Comparison of ENCODE assay signal across 16 cellular contexts in genomic region chr3:111506435-111506834, GRCh38. TPM values are rescaled to one million over a fixed set of nuclear protein-coding genes. Genes with fewer than 3 reads are reported as not detected.
A peak's percentile ranks its signal among the peaks of the same experiment; 100 is the strongest.
DNase-seq lines count a peak whose midpoint lies in the region; ATAC-seq, FAIRE-seq and TF ChIP-seq lines count a peak whose summit lies in the region.
"Had no signal": no experiment of that assay in that cellular context is flagged by ENCODE, and none has a peak within 500 bp of the region (broad histone marks: within the 10 kb centered on the region; RNA-seq: fewer than 3 reads in every experiment).

No MANE protein-coding gene starts in this region.

- no peaks in the 10 kb centered on the region for H3K4me1 ChIP-seq in GM12878 (ENCODE audit: control insufficient read depth, insufficient read depth, low read length)

- intact Hi-C loops in GM12878 (cut with micrococcal nuclease; ENCODE audit: unreplicated experiment) = no loop called here
- intact Hi-C loops in activated CD8-positive, alpha-beta T cell treated with anti-CD3 and anti-CD28 coated beads for 36 hours (cut with micrococcal nuclease) = no loop called here

- H3K36me3 Mint-ChIP-seq in activated CD8-positive, alpha-beta T cell treated with anti-CD3 and anti-CD28 coated beads for 36 hours (ENCODE audit: low read depth) = no peaks in the 10 kb centered on the region
- no peaks in the 10 kb centered on the region for H3K36me3 Mint-ChIP-seq in endothelial cell (ENCODE audit: low read depth, unreplicated experiment)

- TF ChIP-seq RAD21 in GM12878 (IDR thresholded peaks at IDR 0.05; ENCODE audit: insufficient read depth, low read depth, low read length) = no peak

- no peaks in the 10 kb centered on the region for H3K79me2 ChIP-seq in GM12878 (ENCODE audit: control insufficient read depth, insufficient read depth, low read length)

- no peak overlapping the region for H3K4me3 ChIP-seq in GM12878

- no peaks in the 10 kb centered on the region for H3K36me3 ChIP-seq in GM12878 (ENCODE audit: control insufficient read depth in 2 of 2, insufficient read depth in 2 of 2, low read length in 1 of 2)

- H3K9ac ChIP-seq in GM12878 (ENCODE audit: control insufficient read depth, insufficient read depth, low read length) = no peak overlapping the region

- BruUV-seq in GM12878 (replicated peaks; lab: Mats Ljungman, UMichigan) = no TSS peak

- CTCF ChIA-PET in GM12878 (lab: Yijun Ruan, JAX) = interaction anchor here (0.5 to 0.7 kb wide), 2 partner anchors 35 to 198 kb away, joined by 3 read pairs; partner anchors contain the start of gene CD96
- CTCF ChIA-PET in activated CD8-positive, alpha-beta T cell treated with anti-CD3 and anti-CD28 coated beads for 36 hours (lab: Charles Lee) = no interaction called here
- CTCF ChIA-PET in HEK293T (lab: Yijun Ruan, JAX) = no interaction called here

- SMC1A ChIA-PET in GM12878 (lab: Charles Lee; ENCODE audit: uncharacterized antibody, unreplicated experiment) = no interaction called here

- DNase-seq in GM12878 (ENCODE audit: low read depth, low spot score) = no peak
- no peak for DNase-seq in activated CD8-positive, alpha-beta T cell treated with anti-CD3 and anti-CD28 coated beads for 36 hours
- DNase-seq in medulla oblongata (ENCODE audit: extremely low spot score) = no peak
- DNase-seq in HEK293T (ENCODE audit: extremely low spot score) = no peak
- DNase-seq in endothelial cell (ENCODE audit: low spot score) = no peak
- DNase-seq: activated CD4-positive, CD25-positive, alpha-beta regulatory T cell; DND-41; midbrain; NCI-H1048; NK-92 treated with Interleukin-12 subunit alpha and Interleukin-12 subunit beta, amount 100 ng/mL, for 24 hours; right cardiac atrium; T-helper 1 cell had no signal

- 4% methylated on average over 1 of the region's 1 CpG for WGBS in GM12878 (ENCODE audit: insufficient coverage, insufficient replicate concordance, low lambda C conversion rate, missing lambda C conversion rate)

- in situ Hi-C loops in GM12878 (cut with MboI) = no loop called here

- no peak overlapping the region for H3K4me2 ChIP-seq in GM12878 (ENCODE audit: control insufficient read depth, insufficient read depth)

- peaks cover 6% of the 10 kb centered on the region for H3K9me3 Mint-ChIP-seq in activated CD8-positive, alpha-beta T cell treated with anti-CD3 and anti-CD28 coated beads for 36 hours
- no peaks in the 10 kb centered on the region for H3K9me3 Mint-ChIP-seq in endothelial cell (ENCODE audit: unreplicated experiment)

- H3K27ac Mint-ChIP-seq in activated CD8-positive, alpha-beta T cell treated with anti-CD3 and anti-CD28 coated beads for 36 hours = no peak overlapping the region
- H3K27ac Mint-ChIP-seq in endothelial cell (ENCODE audit: unreplicated experiment) = no peak overlapping the region
- H3K27ac Mint-ChIP-seq: IgD-negative memory B cell had no signal

- POLR2A ChIA-PET in GM12878 (lab: Charles Lee) (no interaction called here), HEK293T (lab: Yijun Ruan, JAX) (no interaction called here)
- POLR2A ChIA-PET in activated CD8-positive, alpha-beta T cell treated with anti-CD3 and anti-CD28 coated beads for 36 hours (lab: Charles Lee) = no interaction called here

- H4K20me1 ChIP-seq in GM12878 (ENCODE audit: control insufficient read depth, insufficient read depth) = no peaks in the 10 kb centered on the region

- FAIRE-seq in GM12878 (lab: Jason Lieb, UNC) = no peak

- peak; percentile 72 for ATAC-seq in GM19025 (IDR thresholded peaks at IDR 0.05; ENCODE audit: low read depth, unreplicated experiment)
- ATAC-seq in GM21786 (IDR thresholded peaks at IDR 0.05; ENCODE audit: unreplicated experiment) = peak; percentile 76
- peak; percentile 75 for ATAC-seq in HG03103 (IDR thresholded peaks at IDR 0.05; ENCODE audit: low read depth, unreplicated experiment)
- peak; percentile 71 for ATAC-seq in GM12878
- no peak for ATAC-seq in activated CD8-positive, alpha-beta T cell treated with anti-CD3 and anti-CD28 coated beads for 36 hours
- ATAC-seq: right cardiac atrium had no signal

- H3K9me3 ChIP-seq in GM12878 (replicated peaks; ENCODE audit: control insufficient read depth, insufficient read depth, low read length) = no peaks in the 10 kb centered on the region

- no peak overlapping the region for H3K4me3 Mint-ChIP-seq in activated CD8-positive, alpha-beta T cell treated with anti-CD3 and anti-CD28 coated beads for 36 hours
- H3K4me3 Mint-ChIP-seq in endothelial cell (ENCODE audit: unreplicated experiment) = no peak overlapping the region
- H3K4me3 Mint-ChIP-seq: IgD-negative memory B cell had no signal

- H3K27me3 ChIP-seq in GM12878 (replicated peaks in 1 of 2; ENCODE audit: control insufficient read depth in 2 of 2, insufficient read depth in 2 of 2, low read length in 1 of 2) = no peaks in the 10 kb centered on the region

- peaks cover 2% of the 10 kb centered on the region for H3K4me1 Mint-ChIP-seq in activated CD8-positive, alpha-beta T cell treated with anti-CD3 and anti-CD28 coated beads for 36 hours (ENCODE audit: low read depth)
- H3K4me1 Mint-ChIP-seq in endothelial cell (ENCODE audit: unreplicated experiment) = peaks cover 16% of the 10 kb centered on the region

- no peaks in the 10 kb centered on the region for H3K27me3 Mint-ChIP-seq in activated CD8-positive, alpha-beta T cell treated with anti-CD3 and anti-CD28 coated beads for 36 hours
- no peaks in the 10 kb centered on the region for H3K27me3 Mint-ChIP-seq in endothelial cell (ENCODE audit: unreplicated experiment)
- H3K27me3 Mint-ChIP-seq: IgD-negative memory B cell had no signal

- RAD21 ChIA-PET in GM12878 (lab: Charles Lee; ENCODE audit: unreplicated experiment) = no interaction called here

- no peak for TF ChIP-seq POLR2A in GM12878 (IDR thresholded peaks at IDR 0.05; ENCODE audit: low read depth, low read length)

- no peak overlapping the region for H2AFZ ChIP-seq in GM12878 (ENCODE audit: control insufficient read depth, low read depth, low read length)

- TF ChIP-seq CTCF in GM12878 (IDR thresholded peaks at IDR 0.05 in 2 of 3, conservative IDR thresholded peaks at IDR 0.05 in 1 of 3; ENCODE audit: control insufficient read depth in 2 of 3, extremely low read depth in 1 of 3, insufficient read depth in 1 of 3, low read depth in 3 of 3, low read length in 3 of 3) (no peak), endothelial cell (IDR thresholded peaks at IDR 0.05; ENCODE audit: unreplicated experiment) (no peak)
- TF ChIP-seq CTCF in activated CD8-positive, alpha-beta T cell treated with anti-CD3 and anti-CD28 coated beads for 36 hours (IDR thresholded peaks at IDR 0.05) = no peak

- no peak for TF ChIP-seq EP300 in GM12878 (IDR thresholded peaks at IDR 0.05; ENCODE audit: borderline replicate concordance in 1 of 2, control insufficient read depth in 1 of 2, low read depth in 2 of 2, low read length in 2 of 2)

- H3K27ac ChIP-seq in GM12878 (ENCODE audit: control insufficient read depth, insufficient read depth) = no peak overlapping the region

TF ChIP-seq in GM12878, 131 proteins besides CTCF, POLR2A, EP300 and RAD21 (continues in another document):
- no peak for TF ChIP-seq RELB (IDR thresholded peaks at IDR 0.05; ENCODE audit: low read depth)
- no peak for TF ChIP-seq ZSCAN29 (IDR thresholded peaks at IDR 0.05)
- no peak for TF ChIP-seq ZNF217 (IDR thresholded peaks at IDR 0.05)

TF ChIP-seq in HEK293T, 16 proteins besides CTCF, POLR2A, EP300 and RAD21:
- TF ChIP-seq NFRKB (IDR thresholded peaks at IDR 0.05) = no peak
- no peak for TF ChIP-seq CTBP1 (IDR thresholded peaks at IDR 0.05; ENCODE audit: borderline replicate concordance)
- TF ChIP-seq SP1 (IDR thresholded peaks at IDR 0.05) = no peak
- TF ChIP-seq TARDBP (IDR thresholded peaks at IDR 0.05) = no peak
- TF ChIP-seq SUZ12 (IDR thresholded peaks at IDR 0.05) = no peak
- no peak for TF ChIP-seq LEF1 (IDR thresholded peaks at IDR 0.05; ENCODE audit: borderline replicate concordance)
- TF ChIP-seq ARNT (IDR thresholded peaks at IDR 0.05) = no peak
- no peak for TF ChIP-seq FOXA1 (IDR thresholded peaks at IDR 0.05)
- TF ChIP-seq ZNF384 (IDR thresholded peaks at IDR 0.05) = no peak
- no peak for TF ChIP-seq BHLHE40 (IDR thresholded peaks at IDR 0.05; ENCODE audit: borderline replicate concordance)
- TF ChIP-seq FOXK2 (IDR thresholded peaks at IDR 0.05) = no peak
- no peak for TF ChIP-seq HDGF (IDR thresholded peaks at IDR 0.05; ENCODE audit: borderline replicate concordance)
- no peak for TF ChIP-seq FOXM1 (IDR thresholded peaks at IDR 0.05; ENCODE audit: borderline replicate concordance)
- TF ChIP-seq ELF4 (IDR thresholded peaks at IDR 0.05) = no peak
- TF ChIP-seq PKNOX1 (IDR thresholded peaks at IDR 0.05) = no peak
- no peak for TF ChIP-seq L3MBTL2 (conservative IDR thresholded peaks at IDR 0.05)

RNA-seq across cellular contexts. Expression of gene CD96, which starts 35.6 kb away (rescaled TPM):
- 0.71 and 0.81 TPM in 2 replicates for total RNA-seq in GM12878 (2013; cell fraction: nucleolus; rRNA removed)
- total RNA-seq in GM12878 (2014; rRNA removed) = 0.22 and 0.34 TPM in 2 replicates
- total RNA-seq in GM12878 (2014; rRNA removed; fragmentation: Illumina TruSeq; extraction: Trizol) = 0.23 and 0.36 TPM in 2 replicates
- total RNA-seq in GM12878 (2021) = 0.45 and 0.97 TPM in 2 replicates
- polyA plus RNA-seq in GM12878 (2011; ENCODE audit: low read depth) = not detected
- polyA plus RNA-seq in GM12878 (2011; rRNA removed) = 10.1 and 13.4 TPM in 2 replicates
- polyA plus RNA-seq in GM12878 (2011; cell fraction: cytosol; rRNA removed) = 4.3 and 6.4 TPM in 2 replicates
- polyA plus RNA-seq in GM12878 (2011; cell fraction: nucleus; rRNA removed) = 4.1 and 5.7 TPM in 2 replicates
- 0.29 and 0.69 TPM in 2 replicates for polyA plus RNA-seq in GM12878 (2012)
- polyA plus RNA-seq in GM12878 (2014; fragmentation: Illumina TruSeq; extraction: Trizol) = 0.47 and 0.59 TPM in 2 replicates
- 1 to 10 TPM in 1 of 2 experiments, under 1 TPM in 1; 0.47 to 1.1 TPM for polyA plus RNA-seq in GM12878 (2014; fragmentation: Nextera tagmentation; extraction: Ambion mirVana)
- polyA plus RNA-seq in GM12878 (2014; rRNA removed) = 0.19 and 0.41 TPM in 2 replicates
- polyA plus RNA-seq in GM12878 (2016; fragmentation: Nextera tagmentation; extraction: Ambion mirVana) = under 1 TPM; 0.13 to 0.75 TPM
- polyA minus RNA-seq in GM12878 (2011; rRNA and poly(A)+ RNA removed) = 8.7 and 12.7 TPM in 2 replicates
- 1.5 and 2.0 TPM in 2 replicates for polyA minus RNA-seq in GM12878 (2011; cell fraction: cytosol; rRNA and poly(A)+ RNA removed)
- 11.2 and 18.9 TPM in 2 replicates for polyA minus RNA-seq in GM12878 (2011; cell fraction: nucleus; rRNA and poly(A)+ RNA removed)
- 100 to 1,000 TPM; 142 to 147 TPM for total RNA-seq in activated CD8-positive, alpha-beta T cell treated with anti-CD3 and anti-CD28 coated beads for 36 hours
- total RNA-seq in endothelial cell (ENCODE audit: unreplicated experiment) = not detected

Comparison
In these comparisons a context has a peak if more than half of its experiments do, and no peak if none do; other contexts are left out.
1. RNA of gene CD96, which starts 35.6 kb away (total RNA-seq): 142 to 147 TPM in activated CD8-positive, alpha-beta T cell treated with anti-CD3 and anti-CD28 coated beads for 36 hours; 0.22 to 0.97 TPM in GM12878 and not detected in endothelial cell (single experiment); every median in the first group is over 10 times any median in the second.